1 cellular context compared by ENCODE assay signal in genomic region chr17:1982793-1983366, GRCh38.
TF ChIP-seq lines count a peak whose summit lies in the region.

No MANE protein-coding gene starts in this region.

TF ChIP-seq in HEK293, 187 proteins besides CTCF, POLR2A, EP300 and RAD21:
- TF ChIP-seq ZNF341 (tag by site-specific recombination; IDR thresholded peaks at IDR 0.05; ENCODE audit: low read depth) (peak; percentile 29; the same call in 1 of the 2 replicates), ZBTB8A (tag by site-specific recombination; IDR thresholded peaks at IDR 0.05) (peak; percentile 40), ZIC2 (tag by site-specific recombination; IDR thresholded peaks at IDR 0.05) (peak; percentile 95), GLIS1 (tag by site-specific recombination; IDR thresholded peaks at IDR 0.05) (peak; percentile 72), FEZF1 (tag by site-specific recombination; IDR thresholded peaks at IDR 0.05) (peak; percentile 33), OSR2 (tag by site-specific recombination; IDR thresholded peaks at IDR 0.05) (peak; percentile 73)
